Comparison of ENCODE assay signal across 9 cellular contexts in genomic region chr11:18731949-18732821, GRCh38. TPM values are rescaled to one million over a fixed set of nuclear protein-coding genes. Genes with fewer than 3 reads are reported as not detected.
DNase-seq lines count a peak whose midpoint lies in the region; ATAC-seq and TF ChIP-seq lines count a peak whose summit lies in the region.
"Had no signal": no experiment of that assay in that cellular context is flagged by ENCODE, and none has a peak within 500 bp of the region (broad histone marks: within the 10 kb centered on the region; RNA-seq: fewer than 3 reads in every experiment).

No MANE protein-coding gene starts in this region.

- no peak overlapping the region for H3K4me3 Mint-ChIP-seq in CD14-positive monocyte

- no peaks in the 10 kb centered on the region for H3K9me3 Mint-ChIP-seq in CD14-positive monocyte
- H3K9me3 Mint-ChIP-seq: IgD-negative memory B cell had no signal

- H3K27me3 Mint-ChIP-seq in CD14-positive monocyte (ENCODE audit: low read depth in 3 of 3): peaks cover 0 to 7% (median 2%) of the 10 kb centered on the region in 3 donors
- H3K27me3 Mint-ChIP-seq: IgD-negative memory B cell had no signal

- H3K27ac ChIP-seq in caudate nucleus (ENCODE audit: low read depth, low read length): no peak overlapping the region

- intact Hi-C loops in CD14-positive monocyte (cut with micrococcal nuclease): loop anchor here in 1 of 2 donors (5.0 kb wide), 1 partner anchor 615 kb away; no protein-coding TSS in a partner anchor

- peak; percentile 97 for TF ChIP-seq CTCF in CD14-positive monocyte (IDR thresholded peaks at IDR 0.05)

- DNase-seq in CD14-positive monocyte (ENCODE audit: low spot score): no peak
- DNase-seq in LoVo (ENCODE audit: low spot score): peak; percentile 43
- peak; percentile 28 to 63 (median 36) for DNase-seq in activated CD4-positive, CD25-positive, alpha-beta regulatory T cell (lab: John Stamatoyannopoulos, UW)
- peak in 39 of 61 donors; percentile 4 to 76 (median 38) for DNase-seq in caudate nucleus (lab: John Stamatoyannopoulos, UW)
- DNase-seq in left lobe of liver (ENCODE audit: low spot score): peak; percentile 50
- DNase-seq in stimulated activated CD4-positive, alpha-beta T cell treated with anti-CD3 and anti-CD28 coated beads, TNF-alpha, amount 100 ng/mL, for 24 hours (ENCODE audit: low read depth in 3 of 3): peak; percentile 40 to 65 (median 51)

- H3K27ac Mint-ChIP-seq in CD14-positive monocyte: peak overlapping the region in 1 of 7 donors; percentile 31

- H3K36me3 Mint-ChIP-seq in CD14-positive monocyte: no peaks in the 10 kb centered on the region

- H3K4me1 Mint-ChIP-seq in CD14-positive monocyte: peaks cover 4% of the 10 kb centered on the region

- peak; percentile 57 for ATAC-seq in GM18907 (IDR thresholded peaks at IDR 0.05; ENCODE audit: unreplicated experiment)
- peak; percentile 83 for ATAC-seq in left lobe of liver
- ATAC-seq in HG03095 (IDR thresholded peaks at IDR 0.05; ENCODE audit: unreplicated experiment): no peak

RNA-seq across cellular contexts. Expression of gene IGSF22, which starts 6.2 kb away (rescaled TPM):
- not detected for polyA plus RNA-seq in CD14-positive monocyte
- total RNA-seq in left lobe of liver: 0.13 TPM

RNA-seq across cellular contexts. Expression of gene TMEM86A, which starts 33.6 kb away (rescaled TPM):
- 1 to 10 TPM; 1.3 to 3.5 TPM for polyA plus RNA-seq in CD14-positive monocyte
- 5.3 TPM for total RNA-seq in left lobe of liver

RNA-seq across cellular contexts. Expression of gene PTPN5, which starts 59.4 kb away (rescaled TPM):
- polyA plus RNA-seq in CD14-positive monocyte: not detected
- not detected for total RNA-seq in left lobe of liver
- polyA plus RNA-seq: IgD-negative memory B cell had no signal
